ENCODE assay signal across 1 cellular context in the genomic region with DNA sequence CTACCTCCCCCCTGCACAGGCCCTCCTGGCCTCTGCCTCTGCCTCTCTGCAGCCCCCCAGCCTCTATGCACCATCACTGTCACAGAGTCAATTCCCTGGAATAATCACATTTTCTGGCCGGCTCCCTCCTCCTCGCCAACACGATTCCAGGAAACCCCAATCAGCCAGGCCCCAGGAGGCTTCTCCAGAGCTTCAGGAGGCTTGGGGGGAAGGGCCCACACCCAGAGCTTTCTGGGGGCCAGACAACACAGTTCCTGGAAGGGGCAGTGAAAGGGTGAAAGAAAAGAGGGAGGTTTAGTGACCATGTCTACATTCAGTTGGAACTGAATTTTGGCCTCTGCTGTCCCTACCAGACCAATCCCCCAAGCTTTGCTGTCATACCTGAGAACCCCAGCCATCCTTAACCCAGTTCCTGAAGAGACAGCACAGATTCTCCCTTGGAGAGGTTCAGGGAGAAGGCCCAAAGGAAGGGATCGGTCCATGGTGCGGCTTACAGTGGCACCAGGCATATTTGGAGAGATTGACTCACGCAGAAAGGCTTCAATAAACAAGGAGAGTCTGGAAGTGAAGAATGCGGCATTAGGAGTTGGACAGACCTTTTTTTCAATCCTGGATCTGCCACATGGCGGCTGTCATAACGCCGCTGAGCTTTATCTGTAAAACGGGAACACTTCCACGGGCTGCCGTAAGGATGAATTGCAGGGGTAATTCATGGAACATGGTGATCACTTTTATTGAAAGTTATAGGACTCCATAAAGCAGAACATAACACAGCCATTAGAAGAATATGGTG.
TF ChIP-seq lines count a peak whose summit lies in the region.

No MANE protein-coding gene starts in this region.

TF ChIP-seq in WTC11, 78 proteins besides CTCF, POLR2A, EP300 and RAD21:
- TF ChIP-seq JAZF1 (CRISPR knock-in tag; IDR thresholded peaks at IDR 0.05): no peak
- no peak for TF ChIP-seq MXD4 (CRISPR knock-in tag; IDR thresholded peaks at IDR 0.05; ENCODE audit: borderline replicate concordance)
- TF ChIP-seq ZNF416 (CRISPR knock-in tag; IDR thresholded peaks at IDR 0.05): no peak
TF ChIP-seq in WTC11: peak in this region for 0.
